In the genomic region with DNA sequence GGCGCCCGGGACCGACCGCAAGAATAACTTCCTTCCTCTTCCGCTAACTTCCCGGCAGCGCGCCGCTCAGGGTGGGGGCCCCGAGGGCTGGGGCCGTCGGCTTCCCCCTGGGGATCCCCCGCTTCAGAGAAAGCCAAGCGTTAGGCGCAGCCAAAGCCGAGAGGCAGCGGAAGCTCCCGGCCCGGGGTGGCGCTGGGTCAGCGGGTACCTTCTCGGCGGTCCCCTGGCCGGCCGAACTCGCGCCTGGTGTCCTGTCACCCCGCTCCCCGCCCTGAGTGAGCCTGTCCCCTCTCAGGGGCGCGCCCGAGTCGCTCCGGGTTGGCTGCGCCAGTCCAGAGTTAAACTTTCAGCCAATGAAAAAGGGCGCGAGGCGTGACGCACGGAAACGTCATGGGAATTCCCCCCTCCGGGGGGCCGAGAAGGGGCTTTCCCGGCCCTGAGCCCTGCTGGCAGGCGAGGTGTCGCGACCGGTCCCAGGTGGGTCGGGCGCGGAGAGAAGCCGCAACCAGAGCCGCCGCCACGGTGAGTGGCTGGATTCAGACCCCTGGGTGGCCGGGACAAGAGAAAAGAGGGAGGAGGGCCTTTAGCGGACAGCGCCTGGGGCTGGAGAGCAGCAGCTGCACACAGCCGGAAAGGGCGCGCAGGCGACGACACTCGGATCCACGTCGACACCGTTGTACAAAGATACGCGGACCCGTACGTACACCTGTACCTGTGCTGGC, we compare ENCODE assay signal across 8 cellular contexts. TPM values are rescaled to one million over a fixed set of nuclear protein-coding genes. Genes with fewer than 3 reads are reported as not detected.
DNase-seq lines count a peak whose midpoint lies in the region; ATAC-seq, FAIRE-seq and TF ChIP-seq lines count a peak whose summit lies in the region.

No MANE protein-coding gene starts in this region.

- H3K27ac ChIP-seq in SK-N-SH (ENCODE audit: low read depth in 2 of 2, low read length in 1 of 2) (peak overlapping the region; percentile 47 to 81; a peak in 3 of 4 replicates), pancreas (peak overlapping the region; percentile 96 to 99 (median 98)), tibial artery (peak overlapping the region; percentile 91 to 93)

- no peaks in the 10 kb centered on the region for H3K9me2 ChIP-seq in SK-N-SH

- H3K27ac Mint-ChIP-seq in activated naive CD8-positive, alpha-beta T cell: peak overlapping the region; percentile 97

- peak overlapping the region; percentile 70 for H3K4me3 ChIP-seq in Jurkat, Clone E6-1 (ENCODE audit: low read length)
- H3K4me3 ChIP-seq in SK-N-SH (ENCODE audit: low read depth in 2 of 2, low read length in 1 of 2): peak overlapping the region; percentile 65 to 77
- peak overlapping the region; percentile 68 to 85 (median 76) for H3K4me3 ChIP-seq in pancreas
- H3K4me3 ChIP-seq in tibial artery: peak overlapping the region; percentile 64 to 79

- ATAC-seq in GM21717 (IDR thresholded peaks at IDR 0.05; ENCODE audit: unreplicated experiment) (peak; percentile 66), pancreas (peak; percentile 80 to 90 (median 84))

- POLR2A ChIA-PET in SK-N-SH (lab: Yijun Ruan, JAX): interaction anchor here (0.6 to 2.8 kb wide), 3 partner anchors 28 to 275 kb away, joined by 3 to 11 read pairs (median 3); no protein-coding TSS in a partner anchor

- intact Hi-C loops in head of caudate nucleus (cut with DNase I): no loop called here
- intact Hi-C loops in pancreas (cut with DNase I): no loop called here
- intact Hi-C loops in tibial artery (cut with DNase I; ENCODE audit: low total_unique reads): no loop called here

- FAIRE-seq in pancreas (lab: Jason Lieb, UNC): no peak

- H3K4me1 Mint-ChIP-seq in activated naive CD8-positive, alpha-beta T cell (ENCODE audit: low read depth): peaks cover 35% of the 10 kb centered on the region

- no peak for TF ChIP-seq RAD21 in SK-N-SH (IDR thresholded peaks at IDR 0.05; ENCODE audit: low read length)

- peak overlapping the region; percentile 83; the same call in 1 of the 2 replicates for H2AFZ ChIP-seq in SK-N-SH (ENCODE audit: low read depth)

- H3K9ac ChIP-seq in ES-I3 (ENCODE audit: low read depth, low read length) (peak overlapping the region; percentile 81; the same call in 1 of the 2 replicates), SK-N-SH (peak overlapping the region; percentile 68)

- no peak; the same call in 1 of the 2 replicates for TF ChIP-seq CTCF in SK-N-SH (IDR thresholded peaks at IDR 0.05)
- peak in 2 of 4 donors; percentile 90 to 91 for TF ChIP-seq CTCF in pancreas (IDR thresholded peaks at IDR 0.05)
- peak; percentile 94 to 95 for TF ChIP-seq CTCF in tibial artery (IDR thresholded peaks at IDR 0.05)

- DNase-seq in Jurkat, Clone E6-1 (ENCODE audit: low read depth, low spot score): peak; percentile 85
- peak; percentile 92 for DNase-seq in SK-N-SH
- peak; percentile 73 to 94 (median 88) for DNase-seq in head of caudate nucleus
- DNase-seq in pancreas: peak; percentile 92 to 97 (median 94)
- peak; percentile 94 to 95 for DNase-seq in tibial artery

- H4K20me1 ChIP-seq in SK-N-SH (ENCODE audit: insufficient read depth): no peaks in the 10 kb centered on the region

- CTCF ChIA-PET in SK-N-SH (lab: Yijun Ruan, JAX): interaction anchor here (0.8 to 16.5 kb wide), 41 partner anchors 11 to 271 kb away, joined by 3 to 359 read pairs (median 5); a partner anchor contains a TSS

- no peaks in the 10 kb centered on the region for H3K27me3 ChIP-seq in SK-N-SH (ENCODE audit: insufficient read depth)
- H3K27me3 ChIP-seq in pancreas: no peaks in the 10 kb centered on the region
- H3K27me3 ChIP-seq in tibial artery: no peaks in the 10 kb centered on the region

- H3K4me2 ChIP-seq in SK-N-SH: peak overlapping the region; percentile 90

- peaks cover 18% of the 10 kb centered on the region for H3K4me1 ChIP-seq in ES-I3 (ENCODE audit: insufficient read depth, low read length)
- peaks cover 0 to 17% of the 10 kb centered on the region in 2 experiments; a peak in 1 of 4 replicates for H3K4me1 ChIP-seq in SK-N-SH (ENCODE audit: control insufficient read depth in 1 of 2, insufficient read depth in 2 of 2, low read depth in 1 of 2, low read length in 1 of 2)
- peaks cover 0 to 24% (median 0%) of the 10 kb centered on the region in 3 donors for H3K4me1 ChIP-seq in pancreas
- H3K4me1 ChIP-seq in tibial artery: peaks cover 0 to 38% (median 24%) of the 10 kb centered on the region in 4 donors

- H3K4me3 Mint-ChIP-seq in activated naive CD8-positive, alpha-beta T cell: peak overlapping the region; percentile 92

- no peaks in the 10 kb centered on the region for H3K27me3 Mint-ChIP-seq in activated naive CD8-positive, alpha-beta T cell

- H3K36me3 ChIP-seq in ES-I3 (ENCODE audit: insufficient read depth, low read length) (no peaks in the 10 kb centered on the region), SK-N-SH (replicated peaks in 1 of 2; ENCODE audit: control insufficient read depth in 1 of 2, insufficient read depth in 2 of 2, low read length in 1 of 2) (no peaks in the 10 kb centered on the region), pancreas (no peaks in the 10 kb centered on the region), tibial artery (peaks cover 0 to 16% (median 0%) of the 10 kb centered on the region in 3 donors)

- H3K79me2 ChIP-seq in SK-N-SH (ENCODE audit: insufficient read depth): peaks cover 5% of the 10 kb centered on the region; the same call in 1 of the 2 replicates

- H3K9me3 ChIP-seq in ES-I3 (ENCODE audit: control insufficient read depth, insufficient read depth, low read length) (no peaks in the 10 kb centered on the region), SK-N-SH (no peaks in the 10 kb centered on the region), pancreas (no peaks in the 10 kb centered on the region), tibial artery (no peaks in the 10 kb centered on the region)

- 0% methylated on average over 6 of the region's 71 CpGs for WGBS in SK-N-SH (ENCODE audit: low lambda C conversion rate)
- WGBS in pancreas, 2 donors: 0% methylated on average over 63 to 71 of the region's 71 CpGs

- H3K36me3 Mint-ChIP-seq in activated naive CD8-positive, alpha-beta T cell: no peaks in the 10 kb centered on the region

- no peaks in the 10 kb centered on the region for H3K9me3 Mint-ChIP-seq in activated naive CD8-positive, alpha-beta T cell (ENCODE audit: low read depth)

- H3F3A ChIP-seq in SK-N-SH (replicated peaks; ENCODE audit: insufficient read depth): peaks cover 3% of the 10 kb centered on the region

- TF ChIP-seq EP300 in SK-N-SH (IDR thresholded peaks at IDR 0.05; ENCODE audit: borderline replicate concordance in 1 of 2, low read depth in 1 of 2, low read length in 1 of 2): no peak

TF ChIP-seq in SK-N-SH, 30 proteins besides CTCF, POLR2A, EP300 and RAD21 (continues in another document):
- peak; percentile 82 for TF ChIP-seq RFX5 (IDR thresholded peaks at IDR 0.05; ENCODE audit: low read length)
- peak; percentile 92; the same call in 1 of the 2 replicates for TF ChIP-seq SIN3A (IDR thresholded peaks at IDR 0.05; ENCODE audit: borderline replicate concordance, low read depth, low read length)
- TF ChIP-seq POLR2AphosphoS5 (IDR thresholded peaks at IDR 0.05; ENCODE audit: low read depth, low read length): no peak
- no peak for TF ChIP-seq GATA2 (CRISPR knock-in tag; IDR thresholded peaks at IDR 0.05)
- TF ChIP-seq, protein P1, sequence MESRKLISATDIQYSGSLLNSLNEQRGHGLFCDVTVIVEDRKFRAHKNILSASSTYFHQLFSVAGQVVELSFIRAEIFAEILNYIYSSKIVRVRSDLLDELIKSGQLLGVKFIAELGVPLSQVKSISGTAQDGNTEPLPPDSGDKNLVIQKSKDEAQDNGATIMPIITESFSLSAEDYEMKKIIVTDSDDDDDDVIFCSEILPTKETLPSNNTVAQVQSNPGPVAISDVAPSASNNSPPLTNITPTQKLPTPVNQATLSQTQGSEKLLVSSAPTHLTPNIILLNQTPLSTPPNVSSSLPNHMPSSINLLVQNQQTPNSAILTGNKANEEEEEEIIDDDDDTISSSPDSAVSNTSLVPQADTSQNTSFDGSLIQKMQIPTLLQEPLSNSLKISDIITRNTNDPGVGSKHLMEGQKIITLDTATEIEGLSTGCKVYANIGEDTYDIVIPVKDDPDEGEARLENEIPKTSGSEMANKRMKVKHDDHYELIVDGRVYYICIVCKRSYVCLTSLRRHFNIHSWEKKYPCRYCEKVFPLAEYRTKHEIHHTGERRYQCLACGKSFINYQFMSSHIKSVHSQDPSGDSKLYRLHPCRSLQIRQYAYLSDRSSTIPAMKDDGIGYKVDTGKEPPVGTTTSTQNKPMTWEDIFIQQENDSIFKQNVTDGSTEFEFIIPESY (IDR thresholded peaks at IDR 0.05; ENCODE audit: borderline replicate concordance, low read depth): no peak
- no peak for TF ChIP-seq SMC3 (IDR thresholded peaks at IDR 0.05; ENCODE audit: low read depth, low read length)

RNA-seq across cellular contexts. Expression of a gene that starts 1.3 kb away (rescaled TPM):
- polyA plus RNA-seq in Jurkat, Clone E6-1 (2012; ENCODE audit: insufficient read depth, insufficient read length): 39.5 TPM
- polyA plus RNA-seq in SK-N-SH (2012; rRNA removed) (20.6 and 26.6 TPM in 2 replicates), pancreas (10 to 100 TPM; 44.7 to 58.0 TPM)
- 9.9 and 14.1 TPM in 2 replicates for polyA plus RNA-seq in SK-N-SH (2012; cell fraction: cytosol; rRNA removed)
- 66.4 and 78.0 TPM in 2 replicates for polyA plus RNA-seq in SK-N-SH (2012; cell fraction: nucleus; rRNA removed)
- total RNA-seq in pancreas: 10 to 100 TPM; 17.0 to 44.3 (median 22.0) TPM

RNA-seq across cellular contexts. Expression of a gene that starts 24.3 kb away (rescaled TPM):
- polyA plus RNA-seq in Jurkat, Clone E6-1 (2012; ENCODE audit: insufficient read depth, insufficient read length): 11.7 TPM
- 0.97 and 0.99 TPM in 2 replicates for polyA plus RNA-seq in SK-N-SH (2012; rRNA removed)
- 0.45 and 1.0 TPM in 2 replicates for polyA plus RNA-seq in SK-N-SH (2012; cell fraction: cytosol; rRNA removed)
- 2.1 and 3.1 TPM in 2 replicates for polyA plus RNA-seq in SK-N-SH (2012; cell fraction: nucleus; rRNA removed)
- total RNA-seq in pancreas: 1 to 10 TPM; 2.1 to 5.8 (median 4.0) TPM
- polyA plus RNA-seq in pancreas: 10 to 100 TPM; 13.5 to 30.9 TPM

RNA-seq across cellular contexts. Expression of a gene that starts 26.4 kb away (rescaled TPM):
- 6.4 TPM for polyA plus RNA-seq in Jurkat, Clone E6-1 (2012; ENCODE audit: insufficient read depth, insufficient read length)
- polyA plus RNA-seq in SK-N-SH (2012; rRNA removed): 11.7 and 17.2 TPM in 2 replicates
- polyA plus RNA-seq in SK-N-SH (2012; cell fraction: cytosol; rRNA removed): 6.0 and 10.9 TPM in 2 replicates
- 38.1 and 88.2 TPM in 2 replicates for polyA plus RNA-seq in SK-N-SH (2012; cell fraction: nucleus; rRNA removed)
- total RNA-seq in pancreas: 10 to 100 TPM in 5 of 6 donors, 1 to 10 TPM in 1; 10.0 to 13.6 (median 10.7) TPM
- polyA plus RNA-seq in pancreas: 10 to 100 TPM; 15.7 to 24.2 TPM

RNA-seq across cellular contexts. Expression of a gene that starts 38.1 kb away (rescaled TPM):
- 145 TPM for polyA plus RNA-seq in Jurkat, Clone E6-1 (2012; ENCODE audit: insufficient read depth, insufficient read length)
- 130 and 162 TPM in 2 replicates for polyA plus RNA-seq in SK-N-SH (2012; rRNA removed)
- 95.1 and 125 TPM in 2 replicates for polyA plus RNA-seq in SK-N-SH (2012; cell fraction: cytosol; rRNA removed)
- polyA plus RNA-seq in SK-N-SH (2012; cell fraction: nucleus; rRNA removed): 224 and 316 TPM in 2 replicates
- 10 to 100 TPM; 18.9 to 25.3 (median 20.6) TPM for total RNA-seq in pancreas
- polyA plus RNA-seq in pancreas: 10 to 100 TPM; 27.1 to 51.5 TPM

RNA-seq across cellular contexts. Expression of a gene that starts 57.1 kb away (rescaled TPM):
- polyA plus RNA-seq in Jurkat, Clone E6-1 (2012; ENCODE audit: insufficient read depth, insufficient read length): 2.2 TPM
- polyA plus RNA-seq in SK-N-SH (2012; rRNA removed) (0.05 and 0.07 TPM in 2 replicates), pancreas (1 to 10 TPM in 1 of 2 donors, under 1 TPM in 1; 0.46 to 1.2 TPM)
- polyA plus RNA-seq in SK-N-SH (2012; cell fraction: cytosol; rRNA removed): 0.03 and 0.07 TPM in 2 replicates
- 0.08 and 0.19 TPM in 2 replicates for polyA plus RNA-seq in SK-N-SH (2012; cell fraction: nucleus; rRNA removed)
- 1 to 10 TPM in 2 of 6 donors, under 1 TPM in 4; 0.37 to 1.1 (median 0.44) TPM for total RNA-seq in pancreas

Comparison
In these comparisons a context has a peak if more than half of its experiments do, and no peak if none do; other contexts are left out.
1. Peak in every context shown above with its lines: DNase-seq, ATAC-seq, H3K4me3 ChIP-seq and H3K27ac ChIP-seq.